ENCODE assay signal across 26 cellular contexts in genomic region chr12:40175045-40175444, GRCh38.
"Had no signal": no experiment of that assay in that cellular context is flagged by ENCODE, and none has a peak within 500 bp of the region (broad histone marks: within the 10 kb centered on the region; RNA-seq: fewer than 3 reads in every experiment).

No MANE protein-coding gene starts in this region.

- H3K9me3 Mint-ChIP-seq: T-helper 1 cell treated with Interleukin-12 subunit alpha and Interleukin-12 subunit beta and Interleukin-4 antibody, amounts not matched to agents 30 μg/mL and 1 μg/mL, for 36 hours had no signal

- FAIRE-seq: astrocyte had no signal

- H3K27ac Mint-ChIP-seq: activated CD8-positive, alpha-beta T cell treated with anti-CD3 and anti-CD28 coated beads, Interleukin-2, amount 10 ng/mL, durations not matched to agents 7 days and 5 days; activated naive CD8-positive, alpha-beta T cell; brain; T-helper 1 cell treated with Interleukin-12 subunit alpha and Interleukin-12 subunit beta and Interleukin-4 antibody, amounts not matched to agents 30 μg/mL and 1 μg/mL, for 36 hours; WTC11 had no signal

- H3K36me3 Mint-ChIP-seq: activated naive CD8-positive, alpha-beta T cell; brain had no signal

- H3K4me1 Mint-ChIP-seq: brain, WTC11 had no signal

- H3K4me3 Mint-ChIP-seq: activated CD8-positive, alpha-beta T cell treated with anti-CD3 and anti-CD28 coated beads, Interleukin-2, amount 10 ng/mL, durations not matched to agents 7 days and 5 days; activated naive CD8-positive, alpha-beta T cell; brain; T-helper 1 cell treated with Interleukin-12 subunit alpha and Interleukin-12 subunit beta and Interleukin-4 antibody, amounts not matched to agents 30 μg/mL and 1 μg/mL, for 36 hours; WTC11 had no signal

- ATAC-seq: activated CD8-positive, alpha-beta T cell treated with anti-CD3 and anti-CD28 coated beads, Interleukin-2, amount 10 ng/mL, durations not matched to agents 7 days and 5 days; SK-N-SH treated with all-trans-retinoic acid at 6 μM for 48 hours; WTC11 had no signal

- DNase-seq: activated CD4-positive, alpha-beta T cell treated with anti-CD3 and anti-CD28 coated beads for 48 hours; activated CD4-positive, alpha-beta T cell treated with anti-CD3 and anti-CD28 coated beads, Interleukin-2, amount 50 U/mL, for 4 hours; activated CD4-positive, CD25-positive, alpha-beta regulatory T cell treated with anti-CD3 and anti-CD28 coated beads, Interleukin-2, amount 50 U/mL, for 72 hours; activated CD8-positive, alpha-beta memory T cell treated with anti-CD3 and anti-CD28 coated beads, Interleukin-2, amount 50 U/mL, for 48 hours; activated CD8-positive, alpha-beta T cell treated with anti-CD3 and anti-CD28 coated beads, Interleukin-2, amount 10 ng/mL, durations not matched to agents 7 days and 5 days; activated effector memory CD4-positive, alpha-beta T cell treated with Interleukin-2 at 50 U/mL for 16 hours; activated naive CD4-positive, alpha-beta T cell treated with Interleukin-2 at 50 U/mL for 16 hours; activated T-cell treated with anti-CD3 and anti-CD28 coated beads, Interleukin-2, amount 50 U/mL, for 1 hour; amygdala; cerebellar nuclear complex; MG63; NCI-H1105 treated with DMSO at 0.1 percent for 48 hours; NCI-H1436 treated with DMSO at 0.1 percent for 48 hours; NCI-H187; NCI-H2081; NCI-H510A treated with DMSO at 0.1 percent for 48 hours; NCI-H69; NK-92 treated with Interleukin-12 subunit alpha and Interleukin-12 subunit beta, amount 100 ng/mL, for 24 hours; PC-9; SJCRH30 had no signal
